ENCODE assay signal across 8 cellular contexts in genomic region chr4:128465523-128465922, GRCh38.
"Had no signal": no experiment of that assay in that cellular context is flagged by ENCODE, and none has a peak within 500 bp of the region (broad histone marks: within the 10 kb centered on the region; RNA-seq: fewer than 3 reads in every experiment).

No MANE protein-coding gene starts in this region.

- H3K27ac ChIP-seq: HL-60, KMS-11 had no signal

- H3K27ac Mint-ChIP-seq: IgD-negative memory B cell had no signal

- H3K9ac ChIP-seq: KMS-11 had no signal

- DNase-seq: IMR-90, KBM-7, KG1 had no signal

- FAIRE-seq: HepG2, HTR-8/SVneo had no signal

- H3K9me3 Mint-ChIP-seq: IgD-negative memory B cell had no signal

- H3K4me1 Mint-ChIP-seq: IgD-negative memory B cell had no signal

- H3K36me3 Mint-ChIP-seq: IgD-negative memory B cell had no signal

- ATAC-seq: HepG2 had no signal

- H3K4me3 Mint-ChIP-seq: IgD-negative memory B cell had no signal

- H3K4me2 ChIP-seq: KMS-11 had no signal
